In genomic region chr6:151523034-151523433, GRCh38 we compare ENCODE assay signal across 27 cellular contexts.
"Had no signal": no experiment of that assay in that cellular context is flagged by ENCODE, and none has a peak within 500 bp of the region (broad histone marks: within the 10 kb centered on the region; RNA-seq: fewer than 3 reads in every experiment).

No MANE protein-coding gene starts in this region.

- DNase-seq: stimulated activated CD4-positive, alpha-beta T cell treated with anti-CD3 and anti-CD28 coated beads, Interleukin-2, amount 100 ng/mL, for 48 hours; stimulated activated CD4-positive, alpha-beta T cell treated with anti-CD3 and anti-CD28 coated beads, Interleukin-4, amount 100 ng/mL, for 1 hour; stimulated activated CD4-positive, alpha-beta T cell treated with anti-CD3 and anti-CD28 coated beads, Interleukin-4, amount 100 ng/mL, for 24 hours; stimulated activated CD4-positive, alpha-beta T cell treated with anti-CD3 and anti-CD28 coated beads, Interleukin-4, amount 100 ng/mL, for 4 hours; stimulated activated CD8-positive, alpha-beta memory T cell treated with anti-CD3 and anti-CD28 coated beads, Interleukin-4, amount 100 ng/mL, for 48 hours; stimulated activated naive B cell treated with anti-CD40 and anti-IgM and Interleukin-4, amounts not matched to agents 10 μg/mL and 1 μg/mL and 100 μg/mL, for 72 hours; stimulated activated naive CD4-positive, alpha-beta T cell; stimulated activated naive CD4-positive, alpha-beta T cell treated with Interleukin-2 at 50 U/mL for 16 hours; stimulated activated naive CD8-positive, alpha-beta T cell treated with anti-CD3 and anti-CD28 coated beads, Interleukin-15, amount 100 ng/mL, for 72 hours; stimulated activated naive CD8-positive, alpha-beta T cell treated with anti-CD3 and anti-CD28 coated beads, Interleukin-15, Interleukin-2, amounts not matched to agents 100 U/mL and 50 U/mL, for 24 hours; stomach; substantia nigra; testis; thyroid gland; tibial artery; transverse colon; trophoblast cell; upper lobe of left lung; upper lobe of right lung; uterus had no signal

- H3K27ac ChIP-seq: stomach, suprapubic skin, testis, thoracic aorta, thyroid gland, tibial artery, tibial nerve, transverse colon, upper lobe of left lung, upper lobe of right lung, uterus, vagina had no signal

- H3K4me1 ChIP-seq: stomach, suprapubic skin, testis, thyroid gland, tibial artery, tibial nerve, transverse colon, upper lobe of left lung, upper lobe of right lung, uterus, vagina had no signal

- FAIRE-seq: urothelium cell line had no signal

- H3K9me3 ChIP-seq: testis, thyroid gland, upper lobe of right lung had no signal

- ATAC-seq: stimulated activated effector memory CD8-positive, alpha-beta T cell treated with anti-CD3 and anti-CD28 coated beads, Interleukin-12 subunit alpha, Interleukin-12 subunit beta, amount 100 ng/mL, for 72 hours; stimulated activated memory B cell treated with anti-CD40 and anti-IgM and Interleukin-4, amounts not matched to agents 10 μg/mL and 1 μg/mL and 100 μg/mL, for 72 hours; stimulated activated naive B cell treated with anti-CD40 and anti-IgM and Interleukin-4, amounts not matched to agents 10 μg/mL and 1 μg/mL and 100 μg/mL, for 72 hours; stimulated activated naive CD8-positive, alpha-beta T cell treated with anti-CD3 and anti-CD28 coated beads, Interleukin-15, amount 100 ng/mL, for 72 hours; stimulated activated naive CD8-positive, alpha-beta T cell treated with anti-CD3 and anti-CD28 coated beads, Interleukin-15, Interleukin-2, amounts not matched to agents 100 U/mL and 50 U/mL, for 24 hours; upper lobe of right lung had no signal

- H3K27me3 ChIP-seq: stomach, suprapubic skin, testis, thyroid gland, tibial artery, tibial nerve, transverse colon, upper lobe of left lung, upper lobe of right lung, uterus, vagina had no signal

- H3K36me3 ChIP-seq: stomach, suprapubic skin, thoracic aorta, thyroid gland, tibial artery, tibial nerve, transverse colon, upper lobe of left lung, upper lobe of right lung, uterus, vagina had no signal

- H3K4me3 ChIP-seq: stomach, suprapubic skin, testis, thoracic aorta, thyroid gland, tibial artery, tibial nerve, transverse colon, upper lobe of left lung, upper lobe of right lung, uterus, vagina had no signal
